ENCODE assay signal across 9 cellular contexts in genomic region chr6:144007455-144007778, GRCh38. TPM values are rescaled to one million over a fixed set of nuclear protein-coding genes. Genes with fewer than 3 reads are reported as not detected.
DNase-seq lines count a peak whose midpoint lies in the region; ATAC-seq, FAIRE-seq and TF ChIP-seq lines count a peak whose summit lies in the region.
"Had no signal": no experiment of that assay in that cellular context is flagged by ENCODE, and none has a peak within 500 bp of the region (broad histone marks: within the 10 kb centered on the region; RNA-seq: fewer than 3 reads in every experiment).

No MANE protein-coding gene starts in this region.

- no peaks in the 10 kb centered on the region for H3K36me3 Mint-ChIP-seq in activated T-cell treated with anti-CD3 and anti-CD28 coated beads, Interleukin-2, amount 50 U/mL, for 4 hours (ENCODE audit: insufficient read depth)

- peak overlapping the region; percentile 60 to 91 for H3K9ac ChIP-seq in K562 (ENCODE audit: insufficient read depth in 1 of 2, low read depth in 2 of 2, low read length in 2 of 2)

- peaks cover 5% of the 10 kb centered on the region for H3K9me3 Mint-ChIP-seq in activated T-cell treated with anti-CD3 and anti-CD28 coated beads, Interleukin-2, amount 50 U/mL, for 4 hours

- TF ChIP-seq POLR2A in K562 (conservative IDR thresholded peaks at IDR 0.05) = no peak
- TF ChIP-seq POLR2A in thyroid gland (IDR thresholded peaks at IDR 0.05) = no peak

- H3K4me3 Mint-ChIP-seq in activated T-cell treated with anti-CD3 and anti-CD28 coated beads, Interleukin-2, amount 50 U/mL, for 4 hours = peak overlapping the region; percentile 73

- H3K27me3 ChIP-seq in K562 (ENCODE audit: control insufficient read depth in 2 of 2, insufficient read depth in 2 of 2, low read length in 2 of 2) (no peaks in the 10 kb centered on the region), lower lobe of right lung (ENCODE audit: low read depth) (no peaks in the 10 kb centered on the region), thyroid gland (no peaks in the 10 kb centered on the region)

- H3K9me3 ChIP-seq in K562 (replicated peaks; ENCODE audit: control insufficient read depth, insufficient read depth, low read depth, low read length) (no peaks in the 10 kb centered on the region), lower lobe of right lung (peaks cover 2% of the 10 kb centered on the region), thyroid gland (no peaks in the 10 kb centered on the region)

- CTCF ChIA-PET in K562 (lab: Yijun Ruan, JAX; ENCODE audit: low intra/inter-chr PET ratio) = no interaction called here

- no peaks in the 10 kb centered on the region for H3K9me1 ChIP-seq in K562 (ENCODE audit: control insufficient read depth, insufficient read depth, low read length)

- H3K36me3 ChIP-seq in K562 (ENCODE audit: control insufficient read depth, insufficient read depth, low read length) = no peaks in the 10 kb centered on the region; the same call in 2 of the 3 replicates
- H3K36me3 ChIP-seq in lower lobe of right lung = no peaks in the 10 kb centered on the region
- no peaks in the 10 kb centered on the region for H3K36me3 ChIP-seq in thyroid gland

- POLR2A ChIA-PET in K562 (lab: Yijun Ruan, JAX) = no interaction called here

- H3K4me1 Mint-ChIP-seq in activated T-cell treated with anti-CD3 and anti-CD28 coated beads, Interleukin-2, amount 50 U/mL, for 4 hours (ENCODE audit: low read depth) = peaks cover 8% of the 10 kb centered on the region

- no peak for FAIRE-seq in K562 (lab: Jason Lieb, UNC)

- no peak for ATAC-seq in activated T-cell treated with anti-CD3 and anti-CD28 coated beads, Interleukin-2, amount 50 U/mL, for 4 hours
- ATAC-seq in K562 (no peak), lower lobe of right lung (no peak)

- H3K4me2 ChIP-seq in K562 (ENCODE audit: insufficient read depth, low read length) = peak overlapping the region; percentile 60

- TF ChIP-seq EP300 in K562 (IDR thresholded peaks at IDR 0.05; ENCODE audit: low read length) = no peak

- intact Hi-C loops in K562 (cut with micrococcal nuclease) = no loop called here
- intact Hi-C loops in lower lobe of right lung (cut with DNase I) = no loop called here
- intact Hi-C loops in thyroid gland (cut with DNase I) = no loop called here

- no peaks in the 10 kb centered on the region for H4K20me1 ChIP-seq in K562 (replicated peaks; ENCODE audit: control insufficient read depth, insufficient read depth, low read length)

- WGBS in K562 (ENCODE audit: insufficient coverage, low coverage, missing lambda C conversion rate) = 17% methylated on average over 6 of the region's 6 CpGs
- WGBS in thyroid gland, 2 donors = 56% methylated on average over 6 of the region's 6 CpGs

- in situ Hi-C loops in K562 (cut with MboI) = no loop called here

- TF ChIP-seq CTCF in K562 (IDR thresholded peaks at IDR 0.05 in 2 of 3, conservative IDR thresholded peaks at IDR 0.05 in 1 of 3; ENCODE audit: insufficient read depth in 2 of 3, low read depth in 1 of 3, low read length in 3 of 3) (no peak), lower lobe of right lung (IDR thresholded peaks at IDR 0.05) (no peak), thyroid gland (IDR thresholded peaks at IDR 0.05) (no peak)

- BruUV-seq in K562 (replicated peaks; lab: Mats Ljungman, UMichigan) = no TSS peak

- peaks cover 0 to 11% of the 10 kb centered on the region in 2 experiments; a peak in 2 of 5 replicates for H3K4me1 ChIP-seq in K562 (replicated peaks in 1 of 2; ENCODE audit: control insufficient read depth in 2 of 2, insufficient read depth in 2 of 2, low read length in 2 of 2)
- H3K4me1 ChIP-seq in lower lobe of right lung = no peaks in the 10 kb centered on the region
- no peaks in the 10 kb centered on the region for H3K4me1 ChIP-seq in thyroid gland
- H3K4me1 ChIP-seq: Caco-2 had no signal

- peaks cover 37% of the 10 kb centered on the region for H3K79me2 ChIP-seq in K562 (ENCODE audit: control insufficient read depth, insufficient read depth, low read length)

- peak overlapping the region; percentile 47 for H3K27ac ChIP-seq in K562 (ENCODE audit: extremely low read depth, low read depth, low read length)
- H3K27ac ChIP-seq in lower lobe of right lung = peak overlapping the region; percentile 68
- H3K27ac ChIP-seq in thyroid gland = peak overlapping the region in 1 of 3 donors; percentile 25

- H3K27me3 Mint-ChIP-seq in activated T-cell treated with anti-CD3 and anti-CD28 coated beads, Interleukin-2, amount 50 U/mL, for 4 hours (ENCODE audit: low read depth) = peaks cover 19% of the 10 kb centered on the region

- peak overlapping the region; percentile 75 for H2AFZ ChIP-seq in K562 (ENCODE audit: low read depth, low read length)

- no peak for TF ChIP-seq RAD21 in K562 (CRISPR knock-in tag; conservative IDR thresholded peaks at IDR 0.05 in 1 of 2, IDR thresholded peaks at IDR 0.05 in 1 of 2)

- no peak for DNase-seq in activated T-cell treated with anti-CD3 and anti-CD28 coated beads, Interleukin-2, amount 50 U/mL, for 4 hours
- no peak for DNase-seq in activated T-cell treated with anti-CD3 and anti-CD28 coated beads for 4 hours
- DNase-seq in K562 (ENCODE audit: extremely low read depth in 1 of 4, low spot score in 3 of 4) = no peak
- no peak for DNase-seq in lower lobe of right lung
- no peak for DNase-seq in thyroid gland
- no peak for DNase-seq in kidney tubule cell (ENCODE audit: low spot score)
- no peak for DNase-seq in stimulated activated CD8-positive, alpha-beta memory T cell treated with anti-CD3 and anti-CD28 coated beads, Interleukin-4, amount 100 ng/mL, for 48 hours
- DNase-seq in SIG-M5 (lab: John Stamatoyannopoulos, UW) = no peak

- H3K4me3 ChIP-seq in K562 (peak overlapping the region; percentile 56), lower lobe of right lung (peak overlapping the region; percentile 63), thyroid gland (replicated peaks in 1 of 3) (peak overlapping the region in 2 of 3 donors; percentile 19 to 49)

TF ChIP-seq in K562, 482 proteins besides CTCF, POLR2A, EP300 and RAD21:
- 0 out of 2 replicates have a peak, but pooled peaks have one; percentile 6 for TF ChIP-seq POLR2H (tag; IDR thresholded peaks at IDR 0.05; ENCODE audit: low read depth)
- TF ChIP-seq ADNP (tag; IDR thresholded peaks at IDR 0.05) = peak; percentile 48; the same call in 1 of the 2 replicates
- TF ChIP-seq ZNF398 (CRISPR knock-in tag; IDR thresholded peaks at IDR 0.05) = no peak

RNA-seq across cellular contexts. Expression of gene PLAGL1, which starts 0.6 kb away (rescaled TPM):
- total RNA-seq in activated T-cell treated with anti-CD3 and anti-CD28 coated beads, Interleukin-2, amount 50 U/mL, for 4 hours = 1 to 10 TPM; 6.5 to 8.9 (median 7.8) TPM
- 37.8 and 55.0 TPM in 2 replicates for total RNA-seq in K562 (2011; cell fraction: chromatin; rRNA removed; ENCODE audit: low replicate concordance)
- total RNA-seq in K562 (2011; cell fraction: nucleolus; rRNA removed) = 16.5 and 17.4 TPM in 2 replicates
- total RNA-seq in K562 (2011; cell fraction: nucleoplasm; rRNA removed) = 44.0 and 76.9 TPM in 2 replicates
- 11.7 and 14.8 TPM in 2 replicates for total RNA-seq in K562 (2014; rRNA removed)
- total RNA-seq in K562 (2014; rRNA removed; fragmentation: Illumina TruSeq; extraction: Trizol) = 11.0 and 11.5 TPM in 2 replicates
- total RNA-seq in K562 (2015; rRNA removed; fragmentation: Illumina TruSeq; extraction: Trizol) = 13.2 and 15.1 TPM in 2 replicates
- total RNA-seq in K562 (2021) = 26.2 and 27.0 TPM in 2 replicates
- 18.9 and 53.9 TPM in 2 replicates for polyA plus RNA-seq in K562 (2011; rRNA removed)
- 11.7 and 22.0 TPM in 2 replicates for polyA plus RNA-seq in K562 (2011; cell fraction: cytosol; rRNA removed)
- polyA plus RNA-seq in K562 (2011; cell fraction: nucleus; rRNA removed) = 111 and 133 TPM in 2 replicates
- 30.7 and 36.6 TPM in 2 replicates for polyA plus RNA-seq in K562 (2012)
- 27.4 and 29.6 TPM in 2 replicates for polyA plus RNA-seq in K562 (2014; fragmentation: Illumina TruSeq; extraction: Trizol)
- polyA plus RNA-seq in K562 (2014; fragmentation: Nextera tagmentation; extraction: Ambion mirVana) = 1 to 10 TPM; 4.9 to 5.9 TPM
- 18.7 and 19.6 TPM in 2 replicates for polyA plus RNA-seq in K562 (2014; rRNA removed)
- polyA minus RNA-seq in K562 (2011; rRNA and poly(A)+ RNA removed) = 20.9 and 39.9 TPM in 2 replicates
- 6.9 and 18.7 TPM in 2 replicates for polyA minus RNA-seq in K562 (2011; cell fraction: cytosol; rRNA and poly(A)+ RNA removed)
- 32.3 and 88.7 TPM in 2 replicates for polyA minus RNA-seq in K562 (2011; cell fraction: nucleus; rRNA and poly(A)+ RNA removed)
- total RNA-seq in lower lobe of right lung = 44.7 TPM
- 10 to 100 TPM in 1 of 4 donors, 1 to 10 TPM in 3; 6.6 to 10.5 (median 7.4) TPM for total RNA-seq in thyroid gland
